Comparison of ENCODE assay signal across 21 cellular contexts in genomic region chr10:89114846-89115625, GRCh38.
DNase-seq lines count a peak whose midpoint lies in the region; ATAC-seq and TF ChIP-seq lines count a peak whose summit lies in the region.
"Had no signal": no experiment of that assay in that cellular context is flagged by ENCODE, and none has a peak within 500 bp of the region (broad histone marks: within the 10 kb centered on the region; RNA-seq: fewer than 3 reads in every experiment).

No MANE protein-coding gene starts in this region.

- ATAC-seq in heart right ventricle (no peak), GM19467 (IDR thresholded peaks at IDR 0.05; ENCODE audit: unreplicated experiment) (no peak)
- ATAC-seq in stimulated activated memory B cell treated with anti-CD40 and anti-IgM and Interleukin-4, amounts not matched to agents 10 μg/mL and 1 μg/mL and 100 μg/mL, for 72 hours = no peak

- H3K4me1 ChIP-seq in heart right ventricle (peaks cover 0 to 24% (median 5%) of the 10 kb centered on the region in 9 donors), right atrium auricular region (no peaks in the 10 kb centered on the region), SJSA1 (replicated peaks) (peaks cover 54% of the 10 kb centered on the region), transverse colon (no peaks in the 10 kb centered on the region)

- TF ChIP-seq CTCF in heart right ventricle (IDR thresholded peaks at IDR 0.05) = no peak
- TF ChIP-seq CTCF in right atrium auricular region (IDR thresholded peaks at IDR 0.05) = no peak
- no peak for TF ChIP-seq CTCF in fibroblast of pulmonary artery (IDR thresholded peaks at IDR 0.05; ENCODE audit: low read length, missing control alignments)
- TF ChIP-seq CTCF in transverse colon (IDR thresholded peaks at IDR 0.05) = no peak

- intact Hi-C loops in heart right ventricle (cut with DNase I) = no loop called here
- intact Hi-C loops in transverse colon (cut with DNase I; ENCODE audit: low total_unique reads) = no loop called here

- no peaks in the 10 kb centered on the region for H3K27me3 ChIP-seq in heart right ventricle
- H3K27me3 ChIP-seq in right atrium auricular region = no peaks in the 10 kb centered on the region
- H3K27me3 ChIP-seq in SJSA1 (replicated peaks) = no peaks in the 10 kb centered on the region
- H3K27me3 ChIP-seq in transverse colon = no peaks in the 10 kb centered on the region

- peaks cover 50% of the 10 kb centered on the region for H3K27me3 Mint-ChIP-seq in stimulated activated memory B cell treated with anti-CD40 and anti-IgM and Interleukin-4, amounts not matched to agents 10 μg/mL and 1 μg/mL and 100 μg/mL, for 72 hours

- H3K27ac ChIP-seq in heart right ventricle (peak overlapping the region in 6 of 10 donors; percentile 17 to 50 (median 27)), right atrium auricular region (no peak overlapping the region), SJSA1 (peak overlapping the region; percentile 66), transverse colon (no peak overlapping the region)
- H3K27ac ChIP-seq: 22Rv1 had no signal

- peaks cover 0 to 10% (median 0%) of the 10 kb centered on the region in 11 donors for H3K9me3 ChIP-seq in heart right ventricle
- peaks cover 0 to 7% of the 10 kb centered on the region in 2 donors for H3K9me3 ChIP-seq in right atrium auricular region
- no peaks in the 10 kb centered on the region for H3K9me3 ChIP-seq in SJSA1 (replicated peaks)
- H3K9me3 ChIP-seq in transverse colon = no peaks in the 10 kb centered on the region

- H3K36me3 ChIP-seq in heart right ventricle (no peaks in the 10 kb centered on the region), right atrium auricular region (no peaks in the 10 kb centered on the region), SJSA1 (no peaks in the 10 kb centered on the region), transverse colon (no peaks in the 10 kb centered on the region)

- peaks cover 3% of the 10 kb centered on the region for H3K9me3 Mint-ChIP-seq in stimulated activated memory B cell treated with anti-CD40 and anti-IgM and Interleukin-4, amounts not matched to agents 10 μg/mL and 1 μg/mL and 100 μg/mL, for 72 hours
- H3K9me3 Mint-ChIP-seq: H9 had no signal

- H3K4me3 Mint-ChIP-seq in stimulated activated memory B cell treated with anti-CD40 and anti-IgM and Interleukin-4, amounts not matched to agents 10 μg/mL and 1 μg/mL and 100 μg/mL, for 72 hours = no peak overlapping the region
- H3K4me3 Mint-ChIP-seq: H9, IgD-negative memory B cell had no signal

- H3K36me3 Mint-ChIP-seq in stimulated activated memory B cell treated with anti-CD40 and anti-IgM and Interleukin-4, amounts not matched to agents 10 μg/mL and 1 μg/mL and 100 μg/mL, for 72 hours = no peaks in the 10 kb centered on the region
- H3K36me3 Mint-ChIP-seq: IgD-negative memory B cell had no signal

- TF ChIP-seq POLR2A in transverse colon (IDR thresholded peaks at IDR 0.05) = no peak

- no peak for DNase-seq in heart right ventricle
- no peak for DNase-seq in right atrium auricular region (ENCODE audit: low spot score)
- DNase-seq in SJSA1 (ENCODE audit: low read depth in 1 of 2, low spot score in 2 of 2) = peak in 1 of 2 experiments; percentile 58
- DNase-seq in fibroblast of pulmonary artery (ENCODE audit: low read depth) = peak; percentile 67
- no peak for DNase-seq in NCI-H2171 treated with DMSO at 0.1 percent for 48 hours (lab: John Stamatoyannopoulos, UW)
- no peak for DNase-seq in transverse colon
- DNase-seq: C1 segment of cervical spinal cord, DND-41, GF-D8, H9, Kasumi-1, NCI-H1105 treated with DMSO at 0.1 percent for 48 hours, NCI-H187, NCI-H526 treated with DMSO at 0.1 percent for 48 hours, OCI-M1, RPMI8226, SIG-M5 had no signal

- in situ Hi-C loops in transverse colon (cut with MboI; ENCODE audit: low pct_ligation_motif_present in 1 of 4, low pct_unique_long_range_greater_than_20kb in 1 of 4, low sequenced_read_pairs in 3 of 4) = no loop called here

- no peak overlapping the region for H3K27ac Mint-ChIP-seq in stimulated activated memory B cell treated with anti-CD40 and anti-IgM and Interleukin-4, amounts not matched to agents 10 μg/mL and 1 μg/mL and 100 μg/mL, for 72 hours
- H3K27ac Mint-ChIP-seq: H9, IgD-negative memory B cell had no signal

- no peaks in the 10 kb centered on the region for H3K4me1 Mint-ChIP-seq in stimulated activated memory B cell treated with anti-CD40 and anti-IgM and Interleukin-4, amounts not matched to agents 10 μg/mL and 1 μg/mL and 100 μg/mL, for 72 hours
- H3K4me1 Mint-ChIP-seq: IgD-negative memory B cell had no signal

- 69 to 77% methylated on average over 1 of the region's 1 CpG for WGBS in heart right ventricle, 2 donors
- 76 to 87% methylated on average over 1 of the region's 1 CpG for WGBS in transverse colon (ENCODE audit: low coverage in 1 of 2), 2 donors

- H3K4me3 ChIP-seq in heart right ventricle (no peak overlapping the region), right atrium auricular region (no peak overlapping the region), SJSA1 (no peak overlapping the region), fibroblast of pulmonary artery (replicated peaks; ENCODE audit: low read depth, low read length) (no peak overlapping the region), transverse colon (no peak overlapping the region)

- TF ChIP-seq EP300 in transverse colon (IDR thresholded peaks at IDR 0.05; ENCODE audit: low read depth) = no peak

Comparison
In these comparisons a context has a peak if more than half of its experiments do, and no peak if none do; other contexts are left out.
1. H3K27ac ChIP-seq: peak in heart right ventricle (6 of 10) and SJSA1 (single experiment); none in right atrium auricular region (0 of 2) and transverse colon (0 of 4).